In the genomic region with DNA sequence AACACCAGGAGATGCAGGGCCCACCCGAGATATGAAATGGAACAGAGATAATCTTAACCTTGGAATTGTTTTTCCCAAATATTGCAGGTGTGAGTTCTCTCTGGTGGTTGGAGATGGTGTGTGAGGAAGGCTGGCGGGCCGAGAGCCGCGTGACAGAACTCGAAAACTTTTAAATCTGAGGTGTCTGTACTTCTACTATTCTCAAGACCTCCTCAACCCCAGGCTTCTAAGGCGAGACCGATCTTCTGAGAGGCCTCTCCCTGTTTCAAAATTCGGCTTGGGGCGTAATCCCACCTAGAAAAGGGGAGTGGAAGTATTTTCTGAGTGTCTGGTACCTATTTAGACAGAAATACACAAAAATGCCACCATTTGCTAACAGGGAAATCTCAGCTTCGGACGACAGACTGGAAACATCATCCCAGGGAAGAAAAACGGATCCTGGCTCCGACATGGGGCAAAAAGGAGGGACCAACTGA, we compare ENCODE assay signal across 6 cellular contexts. TPM values are rescaled to one million over a fixed set of nuclear protein-coding genes. Genes with fewer than 3 reads are reported as not detected.
DNase-seq lines count a peak whose midpoint lies in the region; ATAC-seq, FAIRE-seq and TF ChIP-seq lines count a peak whose summit lies in the region.

No MANE protein-coding gene starts in this region.

- peaks cover 7 to 14% of the 10 kb centered on the region in 2 donors for H3K4me1 ChIP-seq in kidney (ENCODE audit: control insufficient read depth in 1 of 2, insufficient read depth in 1 of 2, low read depth in 1 of 2, low read length in 2 of 2)

- POLR2A ChIA-PET in BJ (lab: Charles Lee) = interaction anchor here (0.6 to 2.9 kb wide), 4 partner anchors 13 to 132 kb away, joined by 5 to 30 read pairs (median 6); a partner anchor contains a TSS

- CTCF ChIA-PET in BJ (lab: Yijun Ruan, JAX) = interaction anchor here (0.6 to 4.7 kb wide), 11 partner anchors 10 to 361 kb away, joined by 3 to 20 read pairs (median 4); a partner anchor contains a TSS

- no peak for ATAC-seq in GM18867 (IDR thresholded peaks at IDR 0.05; ENCODE audit: unreplicated experiment)

- no peaks in the 10 kb centered on the region for H3K27me3 ChIP-seq in BJ (ENCODE audit: control insufficient read depth, insufficient read depth, low read length)

- H3K9me3 ChIP-seq in kidney (ENCODE audit: control insufficient read depth in 1 of 2, low read length in 2 of 2) = no peaks in the 10 kb centered on the region

- H3K4me3 ChIP-seq in BJ (ENCODE audit: low read depth, low read length) (peak overlapping the region; percentile 92), kidney (ENCODE audit: low read length in 2 of 2) (peak overlapping the region; percentile 100)

- H3K36me3 ChIP-seq in BJ (ENCODE audit: control insufficient read depth, insufficient read depth, low read length) (peaks cover 8% of the 10 kb centered on the region), kidney (ENCODE audit: control insufficient read depth in 1 of 2, insufficient read depth in 2 of 2, low read length in 2 of 2) (peaks cover 5 to 21% of the 10 kb centered on the region in 2 donors)

- no peak for FAIRE-seq in kidney (lab: Jason Lieb, UNC)

- peak overlapping the region; percentile 89 to 99 for H3K9ac ChIP-seq in kidney (ENCODE audit: low read length in 2 of 2)

- H3K27ac ChIP-seq in kidney (ENCODE audit: low read depth in 2 of 2, low read length in 2 of 2) = peak overlapping the region; percentile 74 to 77

- DNase-seq in BJ (ENCODE audit: low read depth) = no peak
- peak; percentile 26 for DNase-seq in RPMI7951 (ENCODE audit: low read depth)
- no peak for DNase-seq in kidney
- DNase-seq in cortex of kidney (lab: John Stamatoyannopoulos, UW) = no peak
- no peak for DNase-seq in NCI-H2081 treated with DMSO at 0.1 percent for 48 hours (lab: John Stamatoyannopoulos, UW)

- TF ChIP-seq CTCF in BJ (IDR thresholded peaks at IDR 0.05; ENCODE audit: insufficient read depth, low read depth, low read length) (no peak), kidney (IDR thresholded peaks at IDR 0.05; ENCODE audit: borderline replicate concordance, extremely low read depth, insufficient read depth) (no peak)

- intact Hi-C loops in kidney (cut with DNase I) = no loop called here

RNA-seq across cellular contexts. Expression of a gene that starts 0.6 kb away (rescaled TPM):
- 52.1 and 102 TPM in 2 replicates for polyA plus RNA-seq in BJ (2011; rRNA removed)
- polyA minus RNA-seq in BJ (2011; rRNA and poly(A)+ RNA removed) = 17.8 and 23.2 TPM in 2 replicates
- total RNA-seq in RPMI7951 (2014; rRNA removed; shearing (Covaris generic)) = 110 and 137 TPM in 2 replicates
- total RNA-seq in kidney = 51.1 TPM
- 109 TPM for polyA plus RNA-seq in kidney (ENCODE audit: insufficient read depth, low read depth, low replicate concordance)

RNA-seq across cellular contexts. Expression of a gene that starts 0.9 kb away (rescaled TPM):
- polyA plus RNA-seq in BJ (2011; rRNA removed) = 47.4 and 63.9 TPM in 2 replicates
- 40.1 and 57.1 TPM in 2 replicates for polyA minus RNA-seq in BJ (2011; rRNA and poly(A)+ RNA removed)
- 25.5 and 37.1 TPM in 2 replicates for total RNA-seq in RPMI7951 (2014; rRNA removed; shearing (Covaris generic))
- 51.2 TPM for total RNA-seq in kidney
- 75.9 TPM for polyA plus RNA-seq in kidney (ENCODE audit: insufficient read depth, low read depth, low replicate concordance)

RNA-seq across cellular contexts. Expression of a gene that starts 12.5 kb away (rescaled TPM):
- polyA plus RNA-seq in BJ (2011; rRNA removed) = 6.4 and 8.4 TPM in 2 replicates
- polyA minus RNA-seq in BJ (2011; rRNA and poly(A)+ RNA removed) = 8.2 and 9.8 TPM in 2 replicates
- 26.0 and 30.8 TPM in 2 replicates for total RNA-seq in RPMI7951 (2014; rRNA removed; shearing (Covaris generic))
- 37.9 TPM for total RNA-seq in kidney
- 18.9 TPM for polyA plus RNA-seq in kidney (ENCODE audit: insufficient read depth, low read depth, low replicate concordance)

RNA-seq across cellular contexts. Expression of a gene that starts 25.8 kb away (rescaled TPM):
- 34.2 and 40.7 TPM in 2 replicates for polyA plus RNA-seq in BJ (2011; rRNA removed)
- polyA minus RNA-seq in BJ (2011; rRNA and poly(A)+ RNA removed) = 11.0 and 14.1 TPM in 2 replicates
- 4.2 and 4.4 TPM in 2 replicates for total RNA-seq in RPMI7951 (2014; rRNA removed; shearing (Covaris generic))
- total RNA-seq in kidney = 8.8 TPM
- polyA plus RNA-seq in kidney (ENCODE audit: insufficient read depth, low read depth, low replicate concordance) = 2.0 TPM
